9 cellular contexts compared by ENCODE assay signal in genomic region chr6:159169557-159170332, GRCh38. TPM values are rescaled to one million over a fixed set of nuclear protein-coding genes. Genes with fewer than 3 reads are reported as not detected.
DNase-seq lines count a peak whose midpoint lies in the region; ATAC-seq and TF ChIP-seq lines count a peak whose summit lies in the region.
"Had no signal": no experiment of that assay in that cellular context is flagged by ENCODE, and none has a peak within 500 bp of the region (broad histone marks: within the 10 kb centered on the region; RNA-seq: fewer than 3 reads in every experiment).

No MANE protein-coding gene starts in this region.

- POLR2A ChIA-PET in Panc1 (lab: Charles Lee): no interaction called here

- H3K4me1 ChIP-seq in Panc1 (ENCODE audit: control insufficient read depth, insufficient read depth, low read length) (peaks cover 8% of the 10 kb centered on the region), duodenal mucosa (ENCODE audit: control insufficient read depth in 1 of 2, insufficient read depth in 2 of 2, low read length in 2 of 2) (peaks cover 0 to 14% of the 10 kb centered on the region in 2 donors), mucosa of rectum (ENCODE audit: control insufficient read depth in 2 of 2, insufficient read depth in 2 of 2, low read length in 2 of 2) (peaks cover 0 to 5% of the 10 kb centered on the region in 2 donors), urinary bladder (ENCODE audit: insufficient read depth) (peaks cover 2% of the 10 kb centered on the region), SJCRH30 (peaks cover 2% of the 10 kb centered on the region; the same call in 1 of the 2 replicates)

- H3K4me3 ChIP-seq in AG09309 (ENCODE audit: control insufficient read depth, low read depth, low read length): peak overlapping the region; percentile 40
- peak overlapping the region; percentile 25 to 44 for H3K4me3 ChIP-seq in Panc1 (ENCODE audit: low read depth in 2 of 2, low read length in 2 of 2)
- H3K4me3 ChIP-seq in duodenal mucosa (ENCODE audit: low read depth in 1 of 2, low read length in 2 of 2): peak overlapping the region; percentile 21 to 50
- peak overlapping the region; percentile 44 to 49 for H3K4me3 ChIP-seq in mucosa of rectum (ENCODE audit: low read length in 2 of 2)
- peak overlapping the region; percentile 42 for H3K4me3 ChIP-seq in urinary bladder (ENCODE audit: low read depth, low read length)
- H3K4me3 ChIP-seq in SJCRH30: no peak overlapping the region
- H3K4me3 ChIP-seq: body of pancreas had no signal

- CTCF ChIA-PET in Panc1 (lab: Charles Lee): no interaction called here

- in situ Hi-C loops in Panc1 (cut with HindIII; ENCODE audit: low pct_unique_long_range_greater_than_20kb, low sequenced_read_pairs): no loop called here

- H3K9me3 ChIP-seq in Panc1 (ENCODE audit: control insufficient read depth, insufficient read depth, low read depth, low read length): no peaks in the 10 kb centered on the region
- no peaks in the 10 kb centered on the region for H3K9me3 ChIP-seq in duodenal mucosa (ENCODE audit: control insufficient read depth in 1 of 2, low read length in 2 of 2)
- H3K9me3 ChIP-seq in mucosa of rectum (ENCODE audit: control insufficient read depth in 2 of 2, low read length in 2 of 2): peaks cover 0 to 2% of the 10 kb centered on the region in 2 donors
- H3K9me3 ChIP-seq in SJCRH30 (replicated peaks): no peaks in the 10 kb centered on the region
- H3K9me3 ChIP-seq: body of pancreas had no signal

- H3K9ac ChIP-seq in duodenal mucosa (ENCODE audit: low read depth in 1 of 2, low read length in 2 of 2): no peak overlapping the region
- no peak overlapping the region for H3K9ac ChIP-seq in mucosa of rectum (ENCODE audit: low read depth in 1 of 2, low read length in 2 of 2)

- H3K36me3 ChIP-seq in Panc1 (ENCODE audit: control insufficient read depth, insufficient read depth, low read length) (no peaks in the 10 kb centered on the region), duodenal mucosa (ENCODE audit: control insufficient read depth in 1 of 2, insufficient read depth in 2 of 2, low read length in 2 of 2) (no peaks in the 10 kb centered on the region), mucosa of rectum (ENCODE audit: control insufficient read depth in 2 of 2, insufficient read depth in 2 of 2, low read length in 2 of 2) (no peaks in the 10 kb centered on the region), urinary bladder (ENCODE audit: insufficient read depth) (no peaks in the 10 kb centered on the region), SJCRH30 (no peaks in the 10 kb centered on the region)

- H3K27me3 ChIP-seq in Panc1 (ENCODE audit: control insufficient read depth, insufficient read depth, low read length) (peaks cover 39% of the 10 kb centered on the region), duodenal mucosa (ENCODE audit: control insufficient read depth in 1 of 2, insufficient read depth in 2 of 2, low read length in 2 of 2) (peaks cover 50 to 60% of the 10 kb centered on the region in 2 donors), mucosa of rectum (ENCODE audit: control insufficient read depth in 2 of 2, insufficient read depth in 2 of 2, low read length in 2 of 2) (peaks cover 33 to 61% of the 10 kb centered on the region in 2 donors), SJCRH30 (peaks cover 13% of the 10 kb centered on the region; the same call in 1 of the 2 replicates)

- DNase-seq in AG09309 (ENCODE audit: low read depth): no peak
- no peak for DNase-seq in Panc1 (ENCODE audit: low read depth, low spot score)
- no peak for DNase-seq in SJCRH30

- BruUV-seq in Panc1 (replicated peaks; lab: Mats Ljungman, UMichigan): no TSS peak

- intact Hi-C loops in Panc1 (cut with micrococcal nuclease; ENCODE audit: unreplicated experiment): loop anchor here (2.0 kb wide), 1 partner anchor 485 kb away; no protein-coding TSS in a partner anchor

- ATAC-seq in GM19351 (IDR thresholded peaks at IDR 0.05; ENCODE audit: unreplicated experiment): peak; percentile 29
- peak; percentile 51 for ATAC-seq in Panc1
- ATAC-seq in HG03280 (IDR thresholded peaks at IDR 0.05; ENCODE audit: unreplicated experiment): no peak
- ATAC-seq: body of pancreas had no signal

- WGBS in urinary bladder: under 1% methylated on average over 86 of the region's 87 CpGs

- TF ChIP-seq CTCF in AG09309 (IDR thresholded peaks at IDR 0.05; ENCODE audit: control insufficient read depth, insufficient read depth, low read depth, low read length, missing control alignments) (no peak), Panc1 (IDR thresholded peaks at IDR 0.05) (no peak; the same call in 1 of the 2 replicates)

- H3K27ac ChIP-seq in Panc1 (ENCODE audit: low read length) (no peak overlapping the region), duodenal mucosa (ENCODE audit: low read depth, low read length) (no peak overlapping the region), mucosa of rectum (ENCODE audit: low read depth in 2 of 2, low read length in 2 of 2) (no peak overlapping the region), urinary bladder (ENCODE audit: low read depth) (no peak overlapping the region), SJCRH30 (no peak overlapping the region)
- H3K27ac ChIP-seq: body of pancreas had no signal

RNA-seq across cellular contexts. Expression of gene FNDC1, which starts 0.5 kb away (rescaled TPM):
- total RNA-seq in Panc1 (2021; ENCODE audit: unreplicated experiment): 0.23 TPM
- polyA plus RNA-seq in Panc1 (2012; ENCODE audit: insufficient read length): 0.28 TPM
- 31.6 TPM for total RNA-seq in urinary bladder
- 0.84 TPM for polyA plus RNA-seq in urinary bladder
- total RNA-seq in SJCRH30 (2014; rRNA removed; shearing (Covaris generic)): not detected in 2 replicates

Comparison
In these comparisons a context has a peak if more than half of its experiments do, and no peak if none do; other contexts are left out.
1. RNA of gene FNDC1, which starts 0.5 kb away (total RNA-seq): 31.6 TPM in urinary bladder (single experiment); 0.23 TPM in Panc1 (single experiment) and not detected in SJCRH30; every median in the first group is over 10 times any median in the second.